In the genomic region with DNA sequence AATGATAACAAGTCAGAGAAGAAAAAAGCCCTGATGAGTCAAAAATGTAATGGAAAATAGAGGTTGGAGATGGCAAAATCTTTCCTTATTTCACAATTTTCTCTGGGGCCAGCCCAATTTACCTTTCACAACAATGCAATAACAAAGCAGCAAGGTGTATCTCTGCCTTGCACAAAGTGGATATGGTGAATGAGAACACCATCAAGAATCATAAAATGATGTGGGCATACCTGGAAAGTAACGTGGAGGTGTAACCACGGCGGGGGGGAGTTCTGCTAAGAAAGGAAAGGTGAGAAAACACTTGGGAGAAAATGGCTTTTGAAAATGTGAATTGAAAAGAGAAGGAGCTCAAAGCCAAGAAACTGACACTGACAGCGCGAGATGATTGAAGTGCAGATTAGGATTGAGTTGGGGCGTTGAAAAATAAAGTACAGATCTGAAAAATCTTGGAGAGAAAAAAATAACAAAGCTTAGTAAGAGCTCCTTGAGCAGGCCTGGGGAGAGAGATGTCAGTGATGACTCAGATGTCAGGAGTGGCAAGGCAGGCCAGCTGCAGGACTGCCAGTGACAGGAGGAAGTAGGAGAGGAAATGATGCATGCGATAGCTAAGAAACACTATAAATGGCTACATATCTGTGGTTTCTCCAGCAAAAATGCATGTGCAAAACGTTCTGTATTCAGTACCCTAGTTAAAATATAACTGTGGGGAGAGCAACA, we compare ENCODE assay signal across 8 cellular contexts. TPM values are rescaled to one million over a fixed set of nuclear protein-coding genes. Genes with fewer than 3 reads are reported as not detected.
DNase-seq lines count a peak whose midpoint lies in the region; ATAC-seq and TF ChIP-seq lines count a peak whose summit lies in the region.

No MANE protein-coding gene starts in this region.

- no peak for TF ChIP-seq CTCF in SK-N-SH (IDR thresholded peaks at IDR 0.05)
- no peak for TF ChIP-seq CTCF in smooth muscle cell (IDR thresholded peaks at IDR 0.05; ENCODE audit: borderline replicate concordance, insufficient read depth, poor library complexity, severe bottlenecking)

- no peak overlapping the region for H2AFZ ChIP-seq in SK-N-SH (ENCODE audit: low read depth)
- H2AFZ ChIP-seq in smooth muscle cell (ENCODE audit: low read depth): peak overlapping the region; percentile 14

- H3K27me3 Mint-ChIP-seq in activated naive CD8-positive, alpha-beta T cell treated with anti-CD3 and anti-CD28 coated beads, Interleukin-2, amount 50 U/mL, for 24 hours: no peaks in the 10 kb centered on the region

- H4K20me1 ChIP-seq in BLaER1 (no peaks in the 10 kb centered on the region), SK-N-SH (ENCODE audit: insufficient read depth) (no peaks in the 10 kb centered on the region), smooth muscle cell (ENCODE audit: low read depth) (no peaks in the 10 kb centered on the region)

- H3K9me2 ChIP-seq in SK-N-SH: no peaks in the 10 kb centered on the region

- intact Hi-C loops in right cardiac atrium (cut with DNase I): no loop called here

- no peaks in the 10 kb centered on the region for H3K36me3 Mint-ChIP-seq in activated naive CD8-positive, alpha-beta T cell treated with anti-CD3 and anti-CD28 coated beads, Interleukin-2, amount 50 U/mL, for 24 hours (ENCODE audit: low read depth)

- no peak for TF ChIP-seq RAD21 in SK-N-SH (IDR thresholded peaks at IDR 0.05; ENCODE audit: low read length)

- DNase-seq in SK-N-SH: peak; percentile 11
- DNase-seq in activated naive CD8-positive, alpha-beta T cell treated with anti-CD3 and anti-CD28 coated beads, Interleukin-2, amount 50 U/mL, for 24 hours: peak; percentile 61
- DNase-seq in right cardiac atrium: peak; percentile 76 to 83 (median 78)
- no peak for DNase-seq in smooth muscle cell (lab: John Stamatoyannopoulos, UW; ENCODE audit: unreplicated experiment)
- DNase-seq in cortex of kidney (lab: John Stamatoyannopoulos, UW): no peak

- H3K36me3 ChIP-seq in BLaER1: no peaks in the 10 kb centered on the region
- H3K36me3 ChIP-seq in SK-N-SH (replicated peaks in 1 of 2; ENCODE audit: control insufficient read depth in 1 of 2, insufficient read depth in 2 of 2, low read length in 1 of 2): peaks cover 0 to 25% of the 10 kb centered on the region in 2 experiments
- no peaks in the 10 kb centered on the region for H3K36me3 ChIP-seq in smooth muscle cell (ENCODE audit: low read depth)

- WGBS in SK-N-SH (ENCODE audit: low lambda C conversion rate): 13% methylated on average over 8 of the region's 8 CpGs
- 28% methylated on average over 8 of the region's 8 CpGs for WGBS in right cardiac atrium
- WGBS in smooth muscle cell (ENCODE audit: low lambda C conversion rate): 18% methylated on average over 8 of the region's 8 CpGs

- peak overlapping the region; percentile 79 for H3K27ac Mint-ChIP-seq in activated naive CD8-positive, alpha-beta T cell treated with anti-CD3 and anti-CD28 coated beads, Interleukin-2, amount 50 U/mL, for 24 hours

- H3K4me3 ChIP-seq in BLaER1: peak overlapping the region; percentile 15; the same call in 1 of the 2 replicates
- H3K4me3 ChIP-seq in SK-N-SH (ENCODE audit: low read depth in 2 of 2, low read length in 1 of 2): peak overlapping the region in 1 of 2 experiments; percentile 22; a peak in 1 of 4 replicates
- no peak overlapping the region for H3K4me3 ChIP-seq in right cardiac atrium (ENCODE audit: low read length)
- peak overlapping the region; percentile 5 for H3K4me3 ChIP-seq in smooth muscle cell

- H3K27me3 ChIP-seq in BLaER1: no peaks in the 10 kb centered on the region
- no peaks in the 10 kb centered on the region for H3K27me3 ChIP-seq in SK-N-SH (ENCODE audit: insufficient read depth)
- no peaks in the 10 kb centered on the region for H3K27me3 ChIP-seq in right cardiac atrium (ENCODE audit: control insufficient read depth, insufficient read depth)
- H3K27me3 ChIP-seq in smooth muscle cell (ENCODE audit: low read depth): no peaks in the 10 kb centered on the region

- TF ChIP-seq EP300 in SK-N-SH (IDR thresholded peaks at IDR 0.05; ENCODE audit: borderline replicate concordance in 1 of 2, low read depth in 1 of 2, low read length in 1 of 2): peak; percentile 76 to 100

- H3K4me3 Mint-ChIP-seq in activated naive CD8-positive, alpha-beta T cell treated with anti-CD3 and anti-CD28 coated beads, Interleukin-2, amount 50 U/mL, for 24 hours: peak overlapping the region; percentile 64

- H3K4me2 ChIP-seq in BLaER1 (peak overlapping the region; percentile 68), SK-N-SH (peak overlapping the region; percentile 81), smooth muscle cell (peak overlapping the region; percentile 71)

- H3K9ac ChIP-seq in BLaER1 (peak overlapping the region; percentile 63; the same call in 1 of the 2 replicates), SK-N-SH (peak overlapping the region; percentile 61), smooth muscle cell (ENCODE audit: low read depth) (peak overlapping the region; percentile 63)

- POLR2A ChIA-PET in SK-N-SH (lab: Yijun Ruan, JAX): no interaction called here

- H3F3A ChIP-seq in SK-N-SH (replicated peaks; ENCODE audit: insufficient read depth) (peaks cover 72% of the 10 kb centered on the region), smooth muscle cell (ENCODE audit: low read depth) (peaks cover 29% of the 10 kb centered on the region)

- H3K79me2 ChIP-seq in SK-N-SH (ENCODE audit: insufficient read depth) (peaks cover 91% of the 10 kb centered on the region), smooth muscle cell (ENCODE audit: low read depth) (no peaks in the 10 kb centered on the region)

- H3K4me1 ChIP-seq in BLaER1: peaks cover 63% of the 10 kb centered on the region
- H3K4me1 ChIP-seq in SK-N-SH (ENCODE audit: control insufficient read depth in 1 of 2, insufficient read depth in 2 of 2, low read depth in 1 of 2, low read length in 1 of 2): peaks cover 0 to 77% of the 10 kb centered on the region in 2 experiments
- H3K4me1 ChIP-seq in right cardiac atrium (ENCODE audit: control insufficient read depth, insufficient read depth, low read length): peaks cover 6% of the 10 kb centered on the region
- peaks cover 11% of the 10 kb centered on the region for H3K4me1 ChIP-seq in smooth muscle cell (ENCODE audit: low read depth)

- peak; percentile 90 for ATAC-seq in GM19351 (IDR thresholded peaks at IDR 0.05; ENCODE audit: unreplicated experiment)
- peak; percentile 91 for ATAC-seq in HG03460 (IDR thresholded peaks at IDR 0.05; ENCODE audit: unreplicated experiment)
- peak; percentile 97 for ATAC-seq in activated naive CD8-positive, alpha-beta T cell treated with anti-CD3 and anti-CD28 coated beads, Interleukin-2, amount 50 U/mL, for 24 hours
- ATAC-seq in right cardiac atrium: peak; percentile 93 to 98

- CTCF ChIA-PET in SK-N-SH (lab: Yijun Ruan, JAX): interaction anchor here (1.3 kb wide), 1 partner anchor 12 kb away, joined by 3 read pairs; no protein-coding TSS in a partner anchor

- no peaks in the 10 kb centered on the region for H3K9me3 Mint-ChIP-seq in activated naive CD8-positive, alpha-beta T cell treated with anti-CD3 and anti-CD28 coated beads, Interleukin-2, amount 50 U/mL, for 24 hours

- peaks cover 54% of the 10 kb centered on the region for H3K4me1 Mint-ChIP-seq in activated naive CD8-positive, alpha-beta T cell treated with anti-CD3 and anti-CD28 coated beads, Interleukin-2, amount 50 U/mL, for 24 hours

- 0 out of 2 replicates have a peak, but pooled peaks cover 6% of the 10 kb centered on the region for H3K9me3 ChIP-seq in BLaER1
- no peaks in the 10 kb centered on the region for H3K9me3 ChIP-seq in SK-N-SH
- no peaks in the 10 kb centered on the region for H3K9me3 ChIP-seq in right cardiac atrium (ENCODE audit: control insufficient read depth, low read length)
- no peaks in the 10 kb centered on the region for H3K9me3 ChIP-seq in smooth muscle cell (replicated peaks; ENCODE audit: low read depth)

- H3K27ac ChIP-seq in BLaER1: peak overlapping the region; percentile 93
- H3K27ac ChIP-seq in SK-N-SH (ENCODE audit: low read depth in 2 of 2, low read length in 1 of 2): peak overlapping the region; percentile 89 to 99; a peak in 3 of 4 replicates
- H3K27ac ChIP-seq in right cardiac atrium (ENCODE audit: low read length): peak overlapping the region; percentile 84
- H3K27ac ChIP-seq in smooth muscle cell (ENCODE audit: low read depth): peak overlapping the region; percentile 95

TF ChIP-seq in SK-N-SH, 30 proteins besides CTCF, POLR2A, EP300 and RAD21 (continues in another document):
- TF ChIP-seq, protein P1, sequence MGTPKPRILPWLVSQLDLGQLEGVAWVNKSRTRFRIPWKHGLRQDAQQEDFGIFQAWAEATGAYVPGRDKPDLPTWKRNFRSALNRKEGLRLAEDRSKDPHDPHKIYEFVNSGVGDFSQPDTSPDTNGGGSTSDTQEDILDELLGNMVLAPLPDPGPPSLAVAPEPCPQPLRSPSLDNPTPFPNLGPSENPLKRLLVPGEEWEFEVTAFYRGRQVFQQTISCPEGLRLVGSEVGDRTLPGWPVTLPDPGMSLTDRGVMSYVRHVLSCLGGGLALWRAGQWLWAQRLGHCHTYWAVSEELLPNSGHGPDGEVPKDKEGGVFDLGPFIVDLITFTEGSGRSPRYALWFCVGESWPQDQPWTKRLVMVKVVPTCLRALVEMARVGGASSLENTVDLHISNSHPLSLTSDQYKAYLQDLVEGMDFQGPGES (IDR thresholded peaks at IDR 0.05; ENCODE audit: low read depth, low read length): no peak
- no peak for TF ChIP-seq NRF1 (IDR thresholded peaks at IDR 0.05; ENCODE audit: low read depth, low read length)

RNA-seq across cellular contexts. Expression of a gene that starts 26.2 kb away (rescaled TPM):
- polyA plus RNA-seq in SK-N-SH (2012; rRNA removed): 25.0 and 32.8 TPM in 2 replicates
- polyA plus RNA-seq in SK-N-SH (2012; cell fraction: cytosol; rRNA removed): 38.9 and 45.2 TPM in 2 replicates
- 10.2 and 20.0 TPM in 2 replicates for polyA plus RNA-seq in SK-N-SH (2012; cell fraction: nucleus; rRNA removed)
- 1 to 10 TPM; 5.3 to 6.5 (median 5.8) TPM for total RNA-seq in right cardiac atrium
- 3.0 TPM for polyA plus RNA-seq in right cardiac atrium
- total RNA-seq in smooth muscle cell: 9.6 and 10.7 TPM in 2 replicates
- polyA plus RNA-seq in smooth muscle cell: 3.2 and 3.5 TPM in 2 replicates

Comparison
In these comparisons a context has a peak if more than half of its experiments do, and no peak if none do; other contexts are left out.
1. DNase-seq: peak in SK-N-SH (single experiment), activated naive CD8-positive, alpha-beta T cell treated with anti-CD3 and anti-CD28 coated beads, Interleukin-2, amount 50 U/mL, for 24 hours (single experiment) and right cardiac atrium (3 of 3); none in smooth muscle cell (single experiment) and cortex of kidney (single experiment).
2. Peak in every context shown above with its lines, with median percentiles within 50 percentile points of each other: H3K27ac ChIP-seq, H3K4me2 ChIP-seq, H3K9ac ChIP-seq and ATAC-seq.